In the genomic region with DNA sequence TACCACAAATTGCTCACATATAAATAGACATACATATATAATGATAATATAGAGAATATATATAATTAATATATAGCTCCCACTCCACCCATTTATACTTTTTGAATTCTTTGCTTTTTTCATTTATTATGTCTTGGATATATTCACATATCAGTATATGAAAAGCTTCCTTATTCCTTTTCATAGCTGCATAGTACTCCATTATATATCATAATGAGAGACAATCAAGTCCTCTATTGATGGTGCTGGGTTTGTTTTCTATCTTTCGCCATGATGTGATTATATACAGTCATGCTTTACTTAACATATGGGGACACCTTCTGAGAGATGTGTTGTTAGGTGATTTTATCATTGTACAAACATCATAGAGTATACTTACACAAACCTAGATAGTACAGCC, we compare ENCODE assay signal across 7 cellular contexts.
"Had no signal": no experiment of that assay in that cellular context is flagged by ENCODE, and none has a peak within 500 bp of the region (broad histone marks: within the 10 kb centered on the region; RNA-seq: fewer than 3 reads in every experiment).

No MANE protein-coding gene starts in this region.

- DNase-seq: GDM1, GF-D8 had no signal

- FAIRE-seq: GM12878, GM12891, GM12892, GM18507, GM19239 had no signal

- ATAC-seq: GM12878 had no signal

- H3K4me3 ChIP-seq: GM12878 had no signal
